Comparison of ENCODE assay signal across 22 cellular contexts in genomic region chr20:47515843-47516242, GRCh38. TPM values are rescaled to one million over a fixed set of nuclear protein-coding genes. Genes with fewer than 3 reads are reported as not detected.
DNase-seq lines count a peak whose midpoint lies in the region; ATAC-seq and TF ChIP-seq lines count a peak whose summit lies in the region.
"Had no signal": no experiment of that assay in that cellular context is flagged by ENCODE, and none has a peak within 500 bp of the region (broad histone marks: within the 10 kb centered on the region; RNA-seq: fewer than 3 reads in every experiment).

No MANE protein-coding gene starts in this region.

- no peaks in the 10 kb centered on the region for H3K9me2 ChIP-seq in DOHH2 (replicated peaks; ENCODE audit: control insufficient read depth, low read length)

- H3K27me3 ChIP-seq in DOHH2 (ENCODE audit: control insufficient read depth, low read length) (no peaks in the 10 kb centered on the region), H7 (ENCODE audit: control insufficient read depth, insufficient read depth, low read length) (no peaks in the 10 kb centered on the region)
- H3K27me3 ChIP-seq: gastrocnemius medialis, SJCRH30 had no signal

- peak overlapping the region; percentile 91 for H3K27ac Mint-ChIP-seq in activated T-cell treated with anti-CD3 and anti-CD28 coated beads, Interleukin-2, amount 50 U/mL, for 24 hours
- peak overlapping the region; percentile 75 for H3K27ac Mint-ChIP-seq in activated CD8-positive, alpha-beta T cell treated with anti-CD3 and anti-CD28 coated beads for 36 hours
- peak overlapping the region; percentile 68 for H3K27ac Mint-ChIP-seq in stimulated activated memory B cell treated with anti-CD40 and anti-IgM and Interleukin-4, amounts not matched to agents 10 μg/mL and 1 μg/mL and 100 μg/mL, for 72 hours

- no peak for TF ChIP-seq CTCF in DOHH2 (IDR thresholded peaks at IDR 0.05; ENCODE audit: low read depth, low read length, poor library complexity, severe bottlenecking)
- TF ChIP-seq CTCF in activated CD8-positive, alpha-beta T cell treated with anti-CD3 and anti-CD28 coated beads for 36 hours (IDR thresholded peaks at IDR 0.05): no peak
- no peak for TF ChIP-seq CTCF in GM20000 (IDR thresholded peaks at IDR 0.05; ENCODE audit: extremely low read depth, missing control alignments)

- H3K4me3 Mint-ChIP-seq in activated T-cell treated with anti-CD3 and anti-CD28 coated beads, Interleukin-2, amount 50 U/mL, for 24 hours: peak overlapping the region; percentile 11
- H3K4me3 Mint-ChIP-seq in activated CD8-positive, alpha-beta T cell treated with anti-CD3 and anti-CD28 coated beads for 36 hours: no peak overlapping the region
- H3K4me3 Mint-ChIP-seq in stimulated activated memory B cell treated with anti-CD40 and anti-IgM and Interleukin-4, amounts not matched to agents 10 μg/mL and 1 μg/mL and 100 μg/mL, for 72 hours: peak overlapping the region; percentile 11

- peaks cover 81% of the 10 kb centered on the region for H3K36me3 Mint-ChIP-seq in activated T-cell treated with anti-CD3 and anti-CD28 coated beads, Interleukin-2, amount 50 U/mL, for 24 hours (ENCODE audit: low read depth)
- H3K36me3 Mint-ChIP-seq in activated CD8-positive, alpha-beta T cell treated with anti-CD3 and anti-CD28 coated beads for 36 hours (ENCODE audit: low read depth): peaks cover 63% of the 10 kb centered on the region
- H3K36me3 Mint-ChIP-seq in stimulated activated memory B cell treated with anti-CD40 and anti-IgM and Interleukin-4, amounts not matched to agents 10 μg/mL and 1 μg/mL and 100 μg/mL, for 72 hours: peaks cover 58% of the 10 kb centered on the region

- CTCF ChIA-PET in activated CD8-positive, alpha-beta T cell treated with anti-CD3 and anti-CD28 coated beads for 36 hours (lab: Charles Lee): interaction anchor here (1.0 to 2.4 kb wide), 3 partner anchors 12 to 243 kb away, joined by 5 to 7 read pairs (median 5); no protein-coding TSS in a partner anchor

- H3F3A ChIP-seq in DOHH2 (ENCODE audit: control insufficient read depth, insufficient read depth): peaks cover 70% of the 10 kb centered on the region

- peaks cover 8% of the 10 kb centered on the region for H3K9me3 Mint-ChIP-seq in activated T-cell treated with anti-CD3 and anti-CD28 coated beads, Interleukin-2, amount 50 U/mL, for 24 hours
- H3K9me3 Mint-ChIP-seq in activated CD8-positive, alpha-beta T cell treated with anti-CD3 and anti-CD28 coated beads for 36 hours: peaks cover 8% of the 10 kb centered on the region
- peaks cover 7% of the 10 kb centered on the region for H3K9me3 Mint-ChIP-seq in stimulated activated memory B cell treated with anti-CD40 and anti-IgM and Interleukin-4, amounts not matched to agents 10 μg/mL and 1 μg/mL and 100 μg/mL, for 72 hours

- intact Hi-C loops in activated CD8-positive, alpha-beta T cell treated with anti-CD3 and anti-CD28 coated beads for 36 hours (cut with micrococcal nuclease): no loop called here

- peak overlapping the region; percentile 10 for H3K4me2 ChIP-seq in DOHH2 (ENCODE audit: low read length)

- H3K27me3 Mint-ChIP-seq in activated T-cell treated with anti-CD3 and anti-CD28 coated beads, Interleukin-2, amount 50 U/mL, for 24 hours: no peaks in the 10 kb centered on the region
- H3K27me3 Mint-ChIP-seq in activated CD8-positive, alpha-beta T cell treated with anti-CD3 and anti-CD28 coated beads for 36 hours: no peaks in the 10 kb centered on the region
- no peaks in the 10 kb centered on the region for H3K27me3 Mint-ChIP-seq in stimulated activated memory B cell treated with anti-CD40 and anti-IgM and Interleukin-4, amounts not matched to agents 10 μg/mL and 1 μg/mL and 100 μg/mL, for 72 hours

- H3K9me3 ChIP-seq in DOHH2 (ENCODE audit: control insufficient read depth, insufficient read depth, low read length): peaks cover 4% of the 10 kb centered on the region
- H3K9me3 ChIP-seq: gastrocnemius medialis, SJCRH30 had no signal

- peaks cover 88% of the 10 kb centered on the region for H3K4me1 ChIP-seq in DOHH2 (ENCODE audit: control insufficient read depth, low read length)
- H3K4me1 ChIP-seq: SJCRH30 had no signal

- POLR2A ChIA-PET in activated CD8-positive, alpha-beta T cell treated with anti-CD3 and anti-CD28 coated beads for 36 hours (lab: Charles Lee): interaction anchor here (0.6 to 1.7 kb wide), 7 partner anchors 8 to 101 kb away, joined by 3 to 4 read pairs (median 4); no protein-coding TSS in a partner anchor

- ATAC-seq in activated CD8-positive, alpha-beta T cell treated with anti-CD3 and anti-CD28 coated beads for 36 hours: peak; percentile 88
- peak; percentile 58 for ATAC-seq in stimulated activated memory B cell treated with anti-CD40 and anti-IgM and Interleukin-4, amounts not matched to agents 10 μg/mL and 1 μg/mL and 100 μg/mL, for 72 hours
- ATAC-seq in GM19455 (IDR thresholded peaks at IDR 0.05; ENCODE audit: unreplicated experiment): no peak
- ATAC-seq: esophagus mucosa, gastrocnemius medialis, left cardiac atrium had no signal

- H4K20me1 ChIP-seq in DOHH2 (ENCODE audit: control insufficient read depth, insufficient read depth, low read depth, low read length): peaks cover 21% of the 10 kb centered on the region; the same call in 1 of the 2 replicates

- H3K4me1 Mint-ChIP-seq in activated T-cell treated with anti-CD3 and anti-CD28 coated beads, Interleukin-2, amount 50 U/mL, for 24 hours (ENCODE audit: low read depth): peaks cover 70% of the 10 kb centered on the region
- peaks cover 50% of the 10 kb centered on the region for H3K4me1 Mint-ChIP-seq in activated CD8-positive, alpha-beta T cell treated with anti-CD3 and anti-CD28 coated beads for 36 hours (ENCODE audit: low read depth)
- peaks cover 65% of the 10 kb centered on the region for H3K4me1 Mint-ChIP-seq in stimulated activated memory B cell treated with anti-CD40 and anti-IgM and Interleukin-4, amounts not matched to agents 10 μg/mL and 1 μg/mL and 100 μg/mL, for 72 hours

- H3K4me3 ChIP-seq in DOHH2 (ENCODE audit: low read length) (no peak overlapping the region), H7 (ENCODE audit: insufficient read depth, low read depth, low read length) (no peak overlapping the region)
- H3K4me3 ChIP-seq: gastrocnemius medialis, SJCRH30, skin epidermis had no signal

- no peak for DNase-seq in activated T-cell treated with anti-CD3 and anti-CD28 coated beads, Interleukin-2, amount 50 U/mL, for 24 hours
- DNase-seq in activated T-cell treated with anti-CD3 and anti-CD28 coated beads, Interleukin-2, amount 50 U/mL, for 1 hour: no peak
- DNase-seq in activated CD8-positive, alpha-beta T cell treated with anti-CD3 and anti-CD28 coated beads for 36 hours: no peak
- DNase-seq in H7 (no peak), GM20000 (ENCODE audit: low spot score) (no peak)
- DNase-seq: activated CD4-positive, alpha-beta T cell treated with anti-CD3 and anti-CD28 coated beads for 48 hours; DMS79; effector CD4-positive, alpha-beta T cell; gastrocnemius medialis; KBM-7; left cardiac atrium; NCI-H1694 treated with DMSO at 0.1 percent for 48 hours; NCI-H2227 treated with DMSO at 0.1 percent for 48 hours; NCI-H774; SJCRH30; stimulated activated CD4-positive, alpha-beta T cell treated with anti-CD3 and anti-CD28 coated beads, Interleukin-2, amount 100 ng/mL, for 48 hours; T-helper 9 cell had no signal

- peaks cover 90% of the 10 kb centered on the region for H3K36me3 ChIP-seq in DOHH2 (ENCODE audit: control insufficient read depth, low read length)
- H3K36me3 ChIP-seq in H7 (replicated peaks; ENCODE audit: control insufficient read depth, insufficient read depth, low read length): no peaks in the 10 kb centered on the region
- H3K36me3 ChIP-seq: SJCRH30 had no signal

- peaks cover 100% of the 10 kb centered on the region for H3K79me2 ChIP-seq in DOHH2 (ENCODE audit: control insufficient read depth, low read length)

- H3K27ac ChIP-seq in DOHH2 (ENCODE audit: low read depth, low read length): peak overlapping the region; percentile 29
- H3K27ac ChIP-seq: gastrocnemius medialis, SJCRH30, skin epidermis had no signal

RNA-seq across cellular contexts. Expression of gene NCOA3, which starts 14.2 kb away (rescaled TPM):
- total RNA-seq in activated CD8-positive, alpha-beta T cell treated with anti-CD3 and anti-CD28 coated beads for 36 hours: 10 to 100 TPM; 66.2 to 73.7 TPM
- 10.1 and 12.8 TPM in 2 replicates for total RNA-seq in H7 (2014; rRNA removed; shearing (Covaris generic))
